ENCODE assay signal across 22 cellular contexts in the genomic region with DNA sequence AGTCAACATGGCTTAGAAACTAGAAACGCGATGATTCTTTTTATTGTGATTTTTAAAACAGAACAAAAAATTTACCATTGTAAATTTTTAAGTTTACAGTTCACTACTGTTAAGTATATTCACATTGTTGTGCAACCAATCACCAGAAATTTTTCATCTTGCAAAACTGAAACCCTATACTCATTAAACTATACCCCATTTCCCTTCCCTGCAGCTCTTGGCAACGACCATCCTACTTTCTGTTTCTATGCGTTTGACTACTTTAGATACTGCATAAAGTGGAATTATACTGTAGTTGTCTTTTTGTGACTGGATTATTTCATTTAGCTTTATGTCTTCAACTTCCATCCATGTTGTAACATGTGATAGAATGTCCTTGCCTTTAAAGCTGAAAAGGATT. TPM values are rescaled to one million over a fixed set of nuclear protein-coding genes. Genes with fewer than 3 reads are reported as not detected.
"Had no signal": no experiment of that assay in that cellular context is flagged by ENCODE, and none has a peak within 500 bp of the region (broad histone marks: within the 10 kb centered on the region; RNA-seq: fewer than 3 reads in every experiment).

No MANE protein-coding gene starts in this region.

- H3K27me3 ChIP-seq: Peyer's patch, SJCRH30 had no signal

- H3K4me1 ChIP-seq: Peyer's patch, SJCRH30 had no signal

- H3K4me3 ChIP-seq: Peyer's patch, SJCRH30 had no signal

- H3K4me2 ChIP-seq: SK-N-SH had no signal

- H3K36me3 ChIP-seq: Peyer's patch, SJCRH30 had no signal

- ATAC-seq: activated CD4-positive, CD25-positive, alpha-beta regulatory T cell treated with anti-CD3 and anti-CD28 coated beads, Interleukin-2, amount 50 U/mL, for 24 hours; activated CD8-positive, alpha-beta T cell treated with anti-CD3 and anti-CD28 coated beads, Interleukin-2, amount 10 ng/mL, durations not matched to agents 7 days and 5 days had no signal

- H3K9me3 ChIP-seq: Peyer's patch, SJCRH30, SK-N-SH had no signal

- H3K9ac ChIP-seq: SK-N-SH had no signal

- DNase-seq: activated CD4-positive, alpha-beta T cell treated with anti-CD3 and anti-CD28 coated beads for 48 hours; activated CD4-positive, alpha-beta T cell treated with anti-CD3 and anti-CD28 coated beads, Interleukin-2, amount 50 U/mL, for 4 hours; activated CD8-positive, alpha-beta memory T cell treated with anti-CD3 and anti-CD28 coated beads, Interleukin-2, amount 50 U/mL, for 48 hours; activated CD8-positive, alpha-beta T cell treated with anti-CD3 and anti-CD28 coated beads, Interleukin-2, amount 10 ng/mL, durations not matched to agents 7 days and 5 days; activated naive CD4-positive, alpha-beta T cell treated with anti-CD3 and anti-CD28 coated beads, Interleukin-2, amount 50 U/mL, for 16 hours; activated naive CD8-positive, alpha-beta T cell treated with anti-CD3 and anti-CD28 coated beads, Interleukin-2, amount 10 ng/mL, durations not matched to agents 7 days and 5 days; activated T-cell treated with anti-CD3 and anti-CD28 coated beads, Interleukin-2, amount 50 U/mL, for 1 hour; aorta; central memory CD4-positive, alpha-beta T cell; NCI-H1048; NCI-H146; NCI-H187 treated with DMSO at 0.1 percent for 48 hours; NCI-H2081 treated with DMSO at 0.1 percent for 48 hours; NCI-H345; NCI-H510A; NCI-H526 treated with DMSO at 0.1 percent for 48 hours; Peyer's patch; Right ventricle myocardium superior; SJCRH30; SK-N-SH had no signal

- H3K27ac ChIP-seq: Peyer's patch, RWPE1, SJCRH30 had no signal

RNA-seq across cellular contexts. Expression of gene SPOCK1, which starts 52.5 kb away (rescaled TPM):
- total RNA-seq: activated CD8-positive, alpha-beta T cell treated with anti-CD3 and anti-CD28 coated beads, Interleukin-2, amount 10 ng/mL, durations not matched to agents 7 days and 5 days; activated naive CD8-positive, alpha-beta T cell treated with anti-CD3 and anti-CD28 coated beads, Interleukin-2, amount 10 ng/mL, durations not matched to agents 7 days and 5 days had no signal
